Comparison of ENCODE assay signal across 1 cellular context in genomic region chr7:1532456-1533254, GRCh38.
A peak's percentile ranks its signal among the peaks of the same experiment; 100 is the strongest.
TF ChIP-seq lines count a peak whose summit lies in the region.

No MANE protein-coding gene starts in this region.

TF ChIP-seq in K562, 482 proteins besides CTCF, POLR2A, EP300 and RAD21 (continued from another document and continues in another):
- TF ChIP-seq VEZF1 (CRISPR knock-in tag; IDR thresholded peaks at IDR 0.05), result peak; percentile 49; the same call in 1 of the 2 replicates
- TF ChIP-seq FOXM1 (IDR thresholded peaks at IDR 0.05; ENCODE audit: low read depth), result peak; percentile 63
- TF ChIP-seq FOXM1 (CRISPR knock-in tag; IDR thresholded peaks at IDR 0.05; ENCODE audit: low read depth), result no peak
- TF ChIP-seq TCF3 (CRISPR knock-in tag; IDR thresholded peaks at IDR 0.05), result no peak
- peak in 1 of 2 experiments; percentile 39; a peak in 1 of 4 replicates for TF ChIP-seq UBTF (IDR thresholded peaks at IDR 0.05; ENCODE audit: borderline replicate concordance in 1 of 2, low read depth in 2 of 2, low read length in 2 of 2)
- no peak for TF ChIP-seq SOX6 (IDR thresholded peaks at IDR 0.05)
- TF ChIP-seq TCF7L2 (IDR thresholded peaks at IDR 0.05; ENCODE audit: low read depth, low read length), result 0 out of 2 replicates have a peak, but pooled peaks have one; percentile 42
- TF ChIP-seq FUS (optimal IDR thresholded peaks at IDR 0.05; ENCODE audit: low read depth, low read length), result no peak
- TF ChIP-seq MYBL2 (IDR thresholded peaks at IDR 0.05; ENCODE audit: low read depth), result no peak
- no peak for TF ChIP-seq MYBL2 (CRISPR knock-in tag; IDR thresholded peaks at IDR 0.05; ENCODE audit: borderline replicate concordance)
- no peak for TF ChIP-seq WHSC1 (IDR thresholded peaks at IDR 0.05; ENCODE audit: low read length)
- TF ChIP-seq TCF15 (CRISPR knock-in tag; IDR thresholded peaks at IDR 0.05), result no peak
- peak; percentile 76 for TF ChIP-seq JUN (IDR thresholded peaks at IDR 0.05; ENCODE audit: borderline replicate concordance, low read depth, low read length)
- TF ChIP-seq JUN (CRISPR knock-in tag; IDR thresholded peaks at IDR 0.05; ENCODE audit: borderline replicate concordance), result no peak
- TF ChIP-seq ZKSCAN3 (CRISPR knock-in tag; IDR thresholded peaks at IDR 0.05), result no peak
- TF ChIP-seq TFAP4 (CRISPR knock-in tag; IDR thresholded peaks at IDR 0.05; ENCODE audit: borderline replicate concordance), result peak; percentile 94
- no peak for TF ChIP-seq RFX1 (IDR thresholded peaks at IDR 0.05)
- TF ChIP-seq PHF8 (IDR thresholded peaks at IDR 0.05; ENCODE audit: borderline replicate concordance, low read length), result peak; percentile 22; the same call in 1 of the 2 replicates
- 0 out of 2 replicates have a peak, but pooled peaks have one; percentile 39 for TF ChIP-seq NFATC3 (IDR thresholded peaks at IDR 0.05)
- peak; percentile 41; the same call in 1 of the 2 replicates for TF ChIP-seq FOXP1 (CRISPR knock-in tag; IDR thresholded peaks at IDR 0.05)
- TF ChIP-seq ZNF639 (CRISPR knock-in tag; conservative IDR thresholded peaks at IDR 0.05 in 1 of 2, IDR thresholded peaks at IDR 0.05 in 1 of 2), result 0 out of 4 replicates have a peak, but pooled peaks of 1 of the 2 experiments have one; percentile 25
- TF ChIP-seq ZBTB33 (CRISPR knock-in tag; IDR thresholded peaks at IDR 0.05), result 0 out of 2 replicates have a peak, but pooled peaks have one; percentile 31
- TF ChIP-seq ETV5 (CRISPR knock-in tag; IDR thresholded peaks at IDR 0.05; ENCODE audit: low read depth), result peak; percentile 75; the same call in 1 of the 2 replicates
- TF ChIP-seq ZBTB7A (IDR thresholded peaks at IDR 0.05; ENCODE audit: borderline replicate concordance, control insufficient read depth, low read depth, low read length), result no peak; the same call in 1 of the 2 replicates
- no peak for TF ChIP-seq ELK1 (CRISPR knock-in tag; IDR thresholded peaks at IDR 0.05)
- TF ChIP-seq ESRRA (IDR thresholded peaks at IDR 0.05; ENCODE audit: borderline replicate concordance, low read depth), result 0 out of 2 replicates have a peak, but pooled peaks have one; percentile 22
- TF ChIP-seq ZBTB34 (CRISPR knock-in tag; IDR thresholded peaks at IDR 0.05), result no peak
- TF ChIP-seq EWSR1 (IDR thresholded peaks at IDR 0.05; ENCODE audit: borderline replicate concordance, low read depth, partially characterized antibody), result no peak
- 0 out of 2 replicates have a peak, but pooled peaks have one; percentile 33 for TF ChIP-seq ZFX (CRISPR knock-in tag; IDR thresholded peaks at IDR 0.05)
- no peak; the same call in 1 of the 2 replicates for TF ChIP-seq CXXC5 (CRISPR knock-in tag; IDR thresholded peaks at IDR 0.05)
- TF ChIP-seq ZNF449 (CRISPR knock-in tag; IDR thresholded peaks at IDR 0.05), result no peak
- TF ChIP-seq ZEB2 (IDR thresholded peaks at IDR 0.05), result no peak
- no peak for TF ChIP-seq PREB (CRISPR knock-in tag; IDR thresholded peaks at IDR 0.05)
- 0 out of 2 replicates have a peak, but pooled peaks have one; percentile 69 for TF ChIP-seq STAT6 (CRISPR knock-in tag; IDR thresholded peaks at IDR 0.05)
- peak; percentile 44 for TF ChIP-seq E2F8 (IDR thresholded peaks at IDR 0.05; ENCODE audit: low read depth, partially characterized antibody)
- TF ChIP-seq LARP7 (IDR thresholded peaks at IDR 0.05), result no peak
- peak; percentile 92 for TF ChIP-seq MAX (CRISPR knock-in tag; IDR thresholded peaks at IDR 0.05)
- TF ChIP-seq RCOR1 (IDR thresholded peaks at IDR 0.05; ENCODE audit: borderline replicate concordance in 1 of 2, low read depth in 2 of 2, low read length in 2 of 2), result peak in 1 of 2 experiments; percentile 87; a peak in 2 of 4 replicates
- TF ChIP-seq SRSF3 (IDR thresholded peaks at IDR 0.05; ENCODE audit: insufficient read depth, low read length), result no peak
